In genomic region chr19:8513687-8514504, GRCh38 we compare ENCODE assay signal across 8 cellular contexts. TPM values are rescaled to one million over a fixed set of nuclear protein-coding genes. Genes with fewer than 3 reads are reported as not detected.
DNase-seq lines count a peak whose midpoint lies in the region; ATAC-seq and TF ChIP-seq lines count a peak whose summit lies in the region.

A gene with protein sequence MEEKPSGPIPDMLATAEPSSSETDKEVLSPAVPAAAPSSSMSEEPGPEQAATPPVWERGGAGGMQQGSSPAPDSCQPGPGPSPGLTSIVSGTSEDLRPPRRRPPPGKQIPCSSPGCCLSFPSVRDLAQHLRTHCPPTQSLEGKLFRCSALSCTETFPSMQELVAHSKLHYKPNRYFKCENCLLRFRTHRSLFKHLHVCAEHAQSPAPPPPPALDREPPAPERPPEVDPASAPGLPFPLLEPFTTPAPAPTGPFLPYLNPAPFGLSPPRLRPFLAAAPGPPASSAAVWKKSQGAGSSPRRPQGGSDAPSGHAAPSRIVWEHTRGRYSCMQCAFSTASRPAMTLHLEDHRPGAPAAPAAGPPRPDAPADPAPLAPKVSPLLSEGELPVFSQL (minus strand): TSS chr19:8514167. CDS start chr19:8514046, 121 bp downstream.

- DNase-seq in NCI-H1930 (lab: John Stamatoyannopoulos, UW) (peak; percentile 80 to 89), left ventricle myocardium superior (peak; percentile 98), prostate gland (ENCODE audit: low spot score) (peak; percentile 95)

- WGBS in prostate gland = 2% methylated on average over 52 of the region's 70 CpGs
- under 1% methylated on average over 70 of the region's 70 CpGs for WGBS in urinary bladder

- TF ChIP-seq CTCF in prostate gland (IDR thresholded peaks at IDR 0.05) = peak in 2 of 4 experiments; percentile 6 to 26

- intact Hi-C loops in T-helper 2 cell treated with Interferon-gamma antibody and Interleukin-4, amounts not matched to agents 100 ng/mL and 5 ng/mL, for 36 hours (cut with micrococcal nuclease) = loop anchor here (1.0 to 2.0 kb wide), 3 partner anchors 70 to 123 kb away; partner anchors contain the start of genes HNRNPM, MARCHF2 and RAB11B
- intact Hi-C loops in left ventricle myocardium superior (cut with micrococcal nuclease) = no loop called here
- intact Hi-C loops in prostate gland (cut with DNase I) = no loop called here

- H3K36me3 ChIP-seq in prostate gland (no peaks in the 10 kb centered on the region), urinary bladder (ENCODE audit: insufficient read depth) (no peaks in the 10 kb centered on the region)

- TF ChIP-seq POLR2A in GM18505 (IDR thresholded peaks at IDR 0.05; ENCODE audit: borderline replicate concordance, extremely low read depth, insufficient read depth, insufficient read length) (peak; percentile 92), prostate gland (IDR thresholded peaks at IDR 0.05) (peak; percentile 77)

- peak; percentile 80 for ATAC-seq in GM18505 (IDR thresholded peaks at IDR 0.05; ENCODE audit: unreplicated experiment)
- ATAC-seq in HG02970 (IDR thresholded peaks at IDR 0.05; ENCODE audit: low FRiP score, unreplicated experiment) = peak; percentile 89
- peak; percentile 95 for ATAC-seq in left ventricle myocardium superior

- H3K27ac ChIP-seq in angular gyrus (ENCODE audit: low read depth, low read length) = peak within 1 kb of the TSS; percentile 99
- peak within 1 kb of the TSS; percentile 98 to 100 for H3K27ac ChIP-seq in prostate gland
- peak within 1 kb of the TSS; percentile 98 for H3K27ac ChIP-seq in urinary bladder (ENCODE audit: low read depth)

- peak within 1 kb of the TSS; percentile 73 to 97 for H3K4me3 ChIP-seq in prostate gland
- peak within 1 kb of the TSS; percentile 58 for H3K4me3 ChIP-seq in urinary bladder (ENCODE audit: low read depth, low read length)

- H3K27me3 ChIP-seq in prostate gland (replicated peaks; ENCODE audit: insufficient read depth) = no peaks in the 10 kb centered on the region

- H3K4me1 ChIP-seq in prostate gland (replicated peaks) (peaks cover 7% of the 10 kb centered on the region), urinary bladder (ENCODE audit: insufficient read depth) (peaks cover 2% of the 10 kb centered on the region)

- H3K9me3 ChIP-seq in prostate gland = no peaks in the 10 kb centered on the region

RNA-seq across cellular contexts. Expression of the gene that starts here (rescaled TPM):
- 32.7 and 38.4 TPM in 2 replicates for total RNA-seq in T-helper 2 cell treated with Interferon-gamma antibody and Interleukin-4, amounts not matched to agents 100 ng/mL and 5 ng/mL, for 36 hours
- total RNA-seq in left ventricle myocardium superior = 12.9 TPM
- total RNA-seq in prostate gland = 10 to 100 TPM; 24.4 to 59.5 TPM
- total RNA-seq in urinary bladder = 4.6 TPM
- polyA plus RNA-seq in urinary bladder = 40.1 TPM

Comparison
In these comparisons a context has a peak if more than half of its experiments do, and no peak if none do; other contexts are left out.
1. Peak in every context shown above with its lines: DNase-seq, ATAC-seq, H3K4me3 ChIP-seq and H3K27ac ChIP-seq.